8 cellular contexts compared by ENCODE assay signal in the genomic region with DNA sequence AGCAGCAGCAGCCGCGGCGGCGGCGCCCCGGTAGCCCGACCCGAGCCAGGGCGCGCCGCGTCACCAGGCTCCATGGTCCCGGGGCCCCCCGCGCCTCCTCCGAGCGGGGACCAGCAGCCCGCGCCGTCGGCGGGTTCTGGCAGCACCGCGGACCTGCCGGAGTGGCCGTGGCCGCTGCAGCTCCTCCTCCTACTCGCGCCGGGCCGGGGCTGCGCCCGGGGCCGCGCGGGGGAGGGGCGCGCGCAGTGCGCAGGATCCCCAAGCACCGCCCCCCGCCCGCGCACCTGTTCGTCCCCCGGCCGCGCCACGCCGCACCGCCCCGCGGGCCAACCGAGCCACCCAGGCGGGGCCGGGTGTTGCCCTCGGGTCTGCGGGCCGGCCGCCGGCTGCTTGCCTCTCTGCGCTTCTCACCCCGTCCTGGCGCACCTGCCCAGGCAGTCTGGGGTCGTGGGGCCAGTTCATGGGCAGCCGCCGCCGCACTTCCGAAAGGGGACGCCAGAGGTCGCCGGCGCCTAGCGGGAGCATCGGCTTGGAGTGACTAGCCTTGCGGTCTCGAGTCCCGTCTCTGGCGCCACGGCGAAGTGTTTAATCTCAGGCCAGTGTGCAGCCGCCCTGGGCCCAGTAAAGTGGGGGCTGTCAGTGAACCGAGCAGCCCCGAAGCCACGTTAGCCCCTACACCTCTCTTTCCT. TPM values are rescaled to one million over a fixed set of nuclear protein-coding genes. Genes with fewer than 3 reads are reported as not detected.
DNase-seq lines count a peak whose midpoint lies in the region; ATAC-seq and TF ChIP-seq lines count a peak whose summit lies in the region.

A gene (minus strand): TSS at position 163 of the 689 bp plus-strand sequence. CDS start 89 bp downstream, at position 74.

- TF ChIP-seq CTCF in DND-41 (IDR thresholded peaks at IDR 0.05; ENCODE audit: borderline replicate concordance, extremely low read depth, low read length, poor library complexity, severe bottlenecking) (peak; percentile 80), fibroblast of pulmonary artery (IDR thresholded peaks at IDR 0.05; ENCODE audit: low read length, missing control alignments) (peak; percentile 52), neural crest cell (conservative IDR thresholded peaks at IDR 0.05) (peak; percentile 78)

- H3K9ac ChIP-seq in DND-41 (ENCODE audit: low read depth, low read length) (peak within 1 kb of the TSS; percentile 43), stomach smooth muscle (ENCODE audit: low read length in 2 of 2) (peak within 1 kb of the TSS in 1 of 2 donors; percentile 37)

- H3K27ac ChIP-seq in DND-41 (ENCODE audit: low read length) (no peak within 1 kb of the TSS), stomach smooth muscle (ENCODE audit: low read length) (no peak within 1 kb of the TSS)

- H3K9me3 ChIP-seq in DND-41 (ENCODE audit: insufficient read depth, low read length, severe bottlenecking): no peaks in the 10 kb centered on the region
- H3K9me3 ChIP-seq in stomach smooth muscle (ENCODE audit: control insufficient read depth in 2 of 2, low read length in 2 of 2): no peaks in the 10 kb centered on the region

- H4K20me1 ChIP-seq in DND-41 (ENCODE audit: insufficient read depth, low read length): no peaks in the 10 kb centered on the region

- H3K4me3 ChIP-seq in DND-41 (ENCODE audit: low read depth in 1 of 2, low read length in 2 of 2) (peak within 1 kb of the TSS in 1 of 2 experiments; percentile 57; a peak in 3 of 4 replicates), fibroblast of pulmonary artery (replicated peaks; ENCODE audit: low read depth, low read length) (peak within 1 kb of the TSS; percentile 61), stomach smooth muscle (ENCODE audit: low read length in 2 of 2) (peak within 1 kb of the TSS; percentile 52 to 70)

- no peaks in the 10 kb centered on the region for H3K79me2 ChIP-seq in DND-41 (ENCODE audit: insufficient read depth, low read length)

- H3K27me3 Mint-ChIP-seq in neural crest cell (ENCODE audit: low read depth): peaks cover 24% of the 10 kb centered on the region

- peak within 1 kb of the TSS; percentile 90 for H3K4me3 Mint-ChIP-seq in neural crest cell

- no peaks in the 10 kb centered on the region for H3K4me1 Mint-ChIP-seq in neural crest cell

- ATAC-seq in DND-41 (ENCODE audit: insufficient read depth, low read depth) (peak; percentile 92), GM21717 (IDR thresholded peaks at IDR 0.05; ENCODE audit: unreplicated experiment) (peak; percentile 58)

- H3K36me3 ChIP-seq in DND-41 (ENCODE audit: insufficient read depth, low read length): no peaks in the 10 kb centered on the region
- no peaks in the 10 kb centered on the region for H3K36me3 ChIP-seq in stomach smooth muscle (ENCODE audit: control insufficient read depth in 2 of 2, insufficient read depth in 2 of 2, low read length in 2 of 2)

- peak; percentile 74 for DNase-seq in DND-41
- DNase-seq in KG1 (lab: John Stamatoyannopoulos, UW): peak; percentile 1
- peak; percentile 79 for DNase-seq in RPMI8226
- DNase-seq in activated T-helper 1 cell treated with anti-CD3 and anti-CD28 coated beads, Interleukin-2, amount 50 U/mL, for 16 hours (ENCODE audit: low read depth in 1 of 2, low spot score in 1 of 2): peak; percentile 56 to 65
- DNase-seq in fibroblast of pulmonary artery (ENCODE audit: low read depth): peak; percentile 68
- DNase-seq in neural crest cell (ENCODE audit: low read depth, low spot score): peak; percentile 72

- peak within 1 kb of the TSS; percentile 81 for H3K4me2 ChIP-seq in DND-41 (ENCODE audit: insufficient read depth, low read length)

- H3K27ac Mint-ChIP-seq in neural crest cell (ENCODE audit: unreplicated experiment): no peak within 1 kb of the TSS

- H3K27me3 ChIP-seq in DND-41 (ENCODE audit: insufficient read depth, low read length, poor library complexity): peaks cover 20% of the 10 kb centered on the region
- H3K27me3 ChIP-seq in stomach smooth muscle (ENCODE audit: control insufficient read depth in 1 of 2, insufficient read depth in 2 of 2, low read length in 2 of 2): peaks cover 0 to 2% of the 10 kb centered on the region in 2 donors

- H3K9me3 Mint-ChIP-seq in neural crest cell: peaks cover 4% of the 10 kb centered on the region

- peaks cover 11% of the 10 kb centered on the region for H3K4me1 ChIP-seq in DND-41 (ENCODE audit: insufficient read depth, low read length)
- H3K4me1 ChIP-seq in stomach smooth muscle (ENCODE audit: control insufficient read depth, insufficient read depth, low read length): peaks cover 7% of the 10 kb centered on the region

- H3K36me3 Mint-ChIP-seq in neural crest cell (ENCODE audit: low read depth): no peaks in the 10 kb centered on the region

- peak within 1 kb of the TSS; percentile 62 for H2AFZ ChIP-seq in DND-41 (ENCODE audit: low read depth, low read length)

RNA-seq across cellular contexts. Expression of the gene that starts here (rescaled TPM):
- 4.2 and 4.3 TPM in 2 replicates for total RNA-seq in neural crest cell

Comparison
In these comparisons a context has a peak if more than half of its experiments do, and no peak if none do; other contexts are left out.
1. DNase-seq: peak in every context shown above with its lines; median percentile 79 in RPMI8226; 74 in DND-41; 72 in neural crest cell; 68 in fibroblast of pulmonary artery; 60 in activated T-helper 1 cell treated with anti-CD3 and anti-CD28 coated beads, Interleukin-2, amount 50 U/mL, for 16 hours; 1 in KG1.